In the genomic region with DNA sequence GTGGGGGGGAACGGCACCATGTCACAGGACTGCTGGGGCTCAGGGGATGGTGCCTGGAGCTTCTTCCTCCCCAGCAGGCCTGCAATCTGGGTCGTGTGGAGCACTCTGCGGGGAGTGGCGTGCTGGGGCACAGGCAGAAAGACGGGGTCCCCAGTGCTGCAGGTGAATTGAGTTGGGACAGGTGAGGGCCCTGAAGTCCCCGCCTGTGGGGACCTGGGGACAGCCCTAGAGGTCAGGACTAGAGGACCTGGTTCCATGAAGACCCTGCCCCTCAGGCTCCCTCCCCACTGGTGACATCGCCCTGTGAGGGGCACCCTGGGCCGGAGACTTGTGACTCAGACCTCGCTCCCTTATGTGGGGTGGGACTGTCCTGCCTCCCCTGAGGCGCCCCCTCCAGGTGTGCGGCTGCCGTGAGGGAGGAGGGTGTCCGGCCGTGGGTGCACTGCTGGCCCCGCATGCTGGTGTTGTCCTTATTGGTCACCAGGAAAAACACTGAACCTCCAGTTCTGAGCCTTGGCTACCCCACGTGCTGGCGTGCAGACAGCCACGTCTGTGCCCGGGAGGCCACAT, we compare ENCODE assay signal across 5 cellular contexts. TPM values are rescaled to one million over a fixed set of nuclear protein-coding genes. Genes with fewer than 3 reads are reported as not detected.
"Had no signal": no experiment of that assay in that cellular context is flagged by ENCODE, and none has a peak within 500 bp of the region (broad histone marks: within the 10 kb centered on the region; RNA-seq: fewer than 3 reads in every experiment).

No MANE protein-coding gene starts in this region.

RNA-seq across cellular contexts. Expression of a gene that starts 3.9 kb away (rescaled TPM):
- total RNA-seq: HT-29, NCI-H460, PC-9, SJCRH30 had no signal

RNA-seq across cellular contexts. Expression of a gene that starts 11.5 kb away (rescaled TPM):
- total RNA-seq: HT-29, NCI-H460, PC-9, RPMI7951, SJCRH30 had no signal

RNA-seq across cellular contexts. Expression of a gene that starts 14.4 kb away (rescaled TPM):
- total RNA-seq: HT-29, NCI-H460, PC-9, RPMI7951, SJCRH30 had no signal

RNA-seq across cellular contexts. Expression of a gene that starts 19.3 kb away (rescaled TPM):
- total RNA-seq: NCI-H460, PC-9, SJCRH30 had no signal
